ENCODE assay signal across 13 cellular contexts in genomic region chr11:75312346-75312745, GRCh38. TPM values are rescaled to one million over a fixed set of nuclear protein-coding genes. Genes with fewer than 3 reads are reported as not detected.
A peak's percentile ranks its signal among the peaks of the same experiment; 100 is the strongest.
DNase-seq lines count a peak whose midpoint lies in the region; ATAC-seq and TF ChIP-seq lines count a peak whose summit lies in the region.
"Had no signal": no experiment of that assay in that cellular context is flagged by ENCODE, and none has a peak within 500 bp of the region (broad histone marks: within the 10 kb centered on the region; RNA-seq: fewer than 3 reads in every experiment).

No MANE protein-coding gene starts in this region.

- H3K9ac ChIP-seq in BLaER1, result 0 out of 2 replicates have a peak overlapping the region, but pooled peaks have one; percentile 29

- peaks cover 44% of the 10 kb centered on the region for H3K4me1 ChIP-seq in BLaER1
- peaks cover 0 to 18% of the 10 kb centered on the region in 2 donors for H3K4me1 ChIP-seq in adrenal gland (replicated peaks in 1 of 2)
- H3K4me1 ChIP-seq in sigmoid colon, result peaks cover 0 to 58% (median 56%) of the 10 kb centered on the region in 4 donors

- intact Hi-C loops in adrenal gland (cut with DNase I), result no loop called here
- intact Hi-C loops in sigmoid colon (cut with DNase I), result no loop called here

- no peak for TF ChIP-seq CTCF in adrenal gland (IDR thresholded peaks at IDR 0.05)
- no peak for TF ChIP-seq CTCF in sigmoid colon (IDR thresholded peaks at IDR 0.05)
- no peak for TF ChIP-seq CTCF in GM10248 (IDR thresholded peaks at IDR 0.05; ENCODE audit: control extremely low read depth, extremely low read depth, low read depth, missing control alignments)

- DNase-seq in adrenal gland (no peak), immature natural killer cell (no peak), sigmoid colon (no peak), kidney glomerular epithelial cell (lab: John Stamatoyannopoulos, UW) (no peak), GM10248 (ENCODE audit: extremely low spot score) (no peak)
- DNase-seq in NK-92 treated with Interleukin-12 subunit alpha and Interleukin-12 subunit beta, amount 100 ng/mL, for 24 hours (lab: John Stamatoyannopoulos, UW), result no peak
- DNase-seq: activated CD4-positive, alpha-beta memory T cell treated with anti-CD3 and anti-CD28 coated beads for 36 hours; stimulated activated CD4-positive, alpha-beta T cell treated with anti-CD3 and anti-CD28 coated beads, Interleukin-4, amount 100 ng/mL, for 4 hours; T-helper 1 cell had no signal

- peak overlapping the region in 5 of 6 donors; percentile 5 to 88 (median 65) for H3K27ac Mint-ChIP-seq in immature natural killer cell
- H3K27ac Mint-ChIP-seq: activated CD4-positive, alpha-beta memory T cell treated with anti-CD3 and anti-CD28 coated beads for 36 hours; B cell had no signal

- POLR2A ChIA-PET in GM10248 (lab: Yijun Ruan, JAX), result no interaction called here

- no peak overlapping the region for H3K4me3 ChIP-seq in BLaER1
- no peak overlapping the region for H3K4me3 ChIP-seq in adrenal gland
- no peak overlapping the region for H3K4me3 ChIP-seq in sigmoid colon

- H3K9me3 ChIP-seq in BLaER1 (no peaks in the 10 kb centered on the region), adrenal gland (replicated peaks in 1 of 3) (no peaks in the 10 kb centered on the region), sigmoid colon (no peaks in the 10 kb centered on the region)

- ATAC-seq in HG03139 (IDR thresholded peaks at IDR 0.05; ENCODE audit: unreplicated experiment), result no peak
- ATAC-seq: activated naive CD4-positive, alpha-beta T cell treated with anti-CD3 and anti-CD28 coated beads, Interleukin-2, amount 50 U/mL, for 72 hours had no signal

- no peaks in the 10 kb centered on the region for H3K9me3 Mint-ChIP-seq in immature natural killer cell
- H3K9me3 Mint-ChIP-seq: activated CD4-positive, alpha-beta memory T cell treated with anti-CD3 and anti-CD28 coated beads for 36 hours; activated naive CD4-positive, alpha-beta T cell treated with anti-CD3 and anti-CD28 coated beads, Interleukin-2, amount 50 U/mL, for 72 hours had no signal

- H3K36me3 Mint-ChIP-seq in immature natural killer cell, result peaks cover 0 to 5% (median 4%) of the 10 kb centered on the region in 3 donors
- H3K36me3 Mint-ChIP-seq: activated CD4-positive, alpha-beta memory T cell treated with anti-CD3 and anti-CD28 coated beads for 36 hours; activated naive CD4-positive, alpha-beta T cell treated with anti-CD3 and anti-CD28 coated beads, Interleukin-2, amount 50 U/mL, for 72 hours had no signal

- peaks cover 100% of the 10 kb centered on the region for H4K20me1 ChIP-seq in BLaER1

- TF ChIP-seq EP300 in sigmoid colon (IDR thresholded peaks at IDR 0.05), result no peak

- H3K36me3 ChIP-seq in BLaER1 (peaks cover 58% of the 10 kb centered on the region), adrenal gland (replicated peaks in 1 of 2) (no peaks in the 10 kb centered on the region), sigmoid colon (peaks cover 0 to 5% (median 0%) of the 10 kb centered on the region in 4 donors)

- H3K27ac ChIP-seq in BLaER1 (no peak overlapping the region), adrenal gland (peak overlapping the region in 4 of 5 donors; percentile 40 to 92 (median 69)), sigmoid colon (peak overlapping the region; percentile 69 to 87 (median 74))

- peaks cover 0 to 3% (median 0%) of the 10 kb centered on the region in 3 donors for H3K27me3 Mint-ChIP-seq in immature natural killer cell (ENCODE audit: low read depth in 3 of 3)
- H3K27me3 Mint-ChIP-seq: activated CD4-positive, alpha-beta memory T cell treated with anti-CD3 and anti-CD28 coated beads for 36 hours; B cell had no signal

- no peak for TF ChIP-seq POLR2A in adrenal gland (IDR thresholded peaks at IDR 0.05)
- no peak for TF ChIP-seq POLR2A in sigmoid colon (IDR thresholded peaks at IDR 0.05)

- H3K4me1 Mint-ChIP-seq in immature natural killer cell, result peaks cover 73 to 89% of the 10 kb centered on the region in 2 donors
- H3K4me1 Mint-ChIP-seq: B cell had no signal

- H3K27me3 ChIP-seq in BLaER1 (no peaks in the 10 kb centered on the region), adrenal gland (no peaks in the 10 kb centered on the region), sigmoid colon (no peaks in the 10 kb centered on the region)

- H3K4me2 ChIP-seq in BLaER1, result no peak overlapping the region

- 63 to 87% (median 80%) methylated on average over 2 of the region's 2 CpGs for WGBS in adrenal gland, 4 donors
- 57 to 78% methylated on average over 2 of the region's 2 CpGs for WGBS in sigmoid colon, 2 donors

- CTCF ChIA-PET in GM10248 (lab: Yijun Ruan, JAX), result no interaction called here

- H3K4me3 Mint-ChIP-seq in immature natural killer cell, result peak overlapping the region in 2 of 5 donors; percentile 25 to 42
- H3K4me3 Mint-ChIP-seq: activated CD4-positive, alpha-beta memory T cell treated with anti-CD3 and anti-CD28 coated beads for 36 hours; B cell had no signal

RNA-seq across cellular contexts. Expression of gene ARRB1, which starts 39.1 kb away (rescaled TPM):
- total RNA-seq in adrenal gland (10 to 100 TPM; 23.7 to 53.7 (median 32.0) TPM), sigmoid colon (10 to 100 TPM; 38.5 to 96.7 (median 55.2) TPM)
- polyA plus RNA-seq in adrenal gland (10 to 100 TPM in 1 of 3 donors, 1 to 10 TPM in 2; 4.9 to 15.2 (median 8.8) TPM), immature natural killer cell (10 to 100 TPM; 28.7 to 51.1 (median 41.5) TPM), sigmoid colon (10 to 100 TPM; 24.0 to 45.6 (median 32.4) TPM)
